13 cellular contexts compared by ENCODE assay signal in the genomic region with DNA sequence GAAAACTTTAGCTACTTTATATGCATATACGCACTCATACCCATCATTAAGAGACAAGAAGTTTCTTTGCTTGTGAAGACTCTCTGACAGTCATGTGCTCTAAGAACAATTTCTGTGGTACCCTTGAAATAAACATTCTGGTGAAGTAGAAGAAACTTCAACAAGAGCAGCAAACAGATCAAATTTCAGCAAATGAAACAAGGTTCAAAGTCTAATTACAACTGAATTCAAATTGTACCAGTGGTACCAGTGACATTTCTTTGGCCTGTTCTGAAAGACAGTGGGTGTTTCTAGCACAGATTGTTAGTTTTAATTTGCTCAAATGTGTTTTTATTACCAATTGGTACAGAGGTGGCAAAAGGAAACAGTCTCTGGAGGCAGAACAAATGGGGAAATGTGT.
"Had no signal": no experiment of that assay in that cellular context is flagged by ENCODE, and none has a peak within 500 bp of the region (broad histone marks: within the 10 kb centered on the region; RNA-seq: fewer than 3 reads in every experiment).

No MANE protein-coding gene starts in this region.

- H3K27me3 ChIP-seq: brain microvascular endothelial cell, upper lobe of right lung had no signal

- H3K36me3 ChIP-seq: brain microvascular endothelial cell, upper lobe of right lung had no signal

- H3K9me3 ChIP-seq: mucosa of descending colon, upper lobe of right lung had no signal

- H3K4me1 ChIP-seq: upper lobe of right lung had no signal

- DNase-seq: activated CD4-positive, alpha-beta T cell treated with anti-CD3 and anti-CD28 coated beads, Interleukin-2, amount 10 ng/mL, durations not matched to agents 7 days and 5 days; amygdala; brain microvascular endothelial cell; endodermal cell; left cardiac atrium; mucosa of descending colon; naive thymus-derived CD8-positive, alpha-beta T cell; nucleus accumbens; stimulated activated CD4-positive, alpha-beta T cell treated with anti-CD3 and anti-CD28 coated beads, Interleukin-2, amount 100 ng/mL, for 48 hours; stimulated activated naive CD8-positive, alpha-beta T cell treated with anti-CD3 and anti-CD28 coated beads, Interleukin-15, Interleukin-2, amounts not matched to agents 100 U/mL and 50 U/mL, for 24 hours; T-helper 17 cell; upper lobe of right lung had no signal

- ATAC-seq: left cardiac atrium; mucosa of descending colon; naive thymus-derived CD8-positive, alpha-beta T cell; stimulated activated naive CD8-positive, alpha-beta T cell treated with anti-CD3 and anti-CD28 coated beads, Interleukin-15, Interleukin-2, amounts not matched to agents 100 U/mL and 50 U/mL, for 24 hours; T-helper 17 cell; upper lobe of right lung; WTC11 had no signal

- H3K4me3 ChIP-seq: mucosa of descending colon, upper lobe of right lung had no signal

- H3K27ac ChIP-seq: brain microvascular endothelial cell, upper lobe of right lung had no signal
